8 cellular contexts compared by ENCODE assay signal in the genomic region with DNA sequence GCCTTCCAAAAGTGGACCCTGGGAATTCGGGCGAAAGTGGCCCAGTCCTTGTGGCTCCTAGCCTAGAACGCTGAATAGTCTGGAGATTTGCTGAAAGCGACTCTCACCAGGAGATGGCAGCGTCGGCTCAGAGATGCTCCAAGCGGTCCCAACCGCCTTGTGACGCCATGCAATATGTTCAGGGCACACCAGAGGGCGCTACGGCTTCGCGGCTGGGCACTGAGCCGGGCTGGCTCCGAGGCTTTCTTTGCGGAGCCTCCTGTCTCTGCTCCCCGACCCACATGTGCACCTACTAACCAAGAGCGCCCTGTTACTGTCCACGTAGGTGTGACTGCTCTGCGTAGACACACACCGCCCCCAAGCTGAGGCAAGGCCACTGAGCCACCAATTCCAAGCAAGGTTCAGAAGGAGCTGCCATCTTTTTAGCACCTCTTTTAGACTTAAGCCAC. TPM values are rescaled to one million over a fixed set of nuclear protein-coding genes. Genes with fewer than 3 reads are reported as not detected.
A peak's percentile ranks its signal among the peaks of the same experiment; 100 is the strongest.
DNase-seq lines count a peak whose midpoint lies in the region; ATAC-seq, FAIRE-seq and TF ChIP-seq lines count a peak whose summit lies in the region.

No MANE protein-coding gene starts in this region.

- no peaks in the 10 kb centered on the region for H3K27me3 Mint-ChIP-seq in GM23338 (ENCODE audit: insufficient read depth, low read depth, poor library complexity)
- H3K27me3 Mint-ChIP-seq in activated T-helper 1 cell treated with anti-CD3 and anti-CD28 coated beads, Interleukin-12 subunit alpha, Interleukin-12 subunit beta, Interleukin-2, Interleukin-4 antibody, amounts not matched to agents 30 ng/mL and 10 ng/mL and 1 ng/mL, durations not matched to agents 14 hours and 24 hours and 36 hours (ENCODE audit: insufficient read depth), result peaks cover 13% of the 10 kb centered on the region

- H3K79me2 ChIP-seq in GM23338 (replicated peaks; ENCODE audit: insufficient read depth), result no peaks in the 10 kb centered on the region

- no peaks in the 10 kb centered on the region for H4K20me1 ChIP-seq in GM23338 (replicated peaks; ENCODE audit: insufficient read depth)

- peak; percentile 95 for DNase-seq in ELF-1 (ENCODE audit: low read depth, low spot score)
- peak; percentile 93 for DNase-seq in GM23338 (ENCODE audit: low spot score)
- DNase-seq in Kasumi-1 (lab: John Stamatoyannopoulos, UW), result peak; percentile 78 to 87
- peak; percentile 65 for DNase-seq in RCC 7860 (ENCODE audit: low spot score)
- DNase-seq in activated T-helper 1 cell treated with anti-CD3 and anti-CD28 coated beads, Interleukin-12 subunit alpha, Interleukin-12 subunit beta, Interleukin-2, Interleukin-4 antibody, amounts not matched to agents 30 ng/mL and 10 ng/mL and 1 ng/mL, durations not matched to agents 14 hours and 24 hours and 36 hours (ENCODE audit: low spot score), result peak; percentile 79
- peak; percentile 83 for DNase-seq in fibroblast of the aortic adventitia (ENCODE audit: low read depth)
- peak; percentile 36 for DNase-seq in non-pigmented ciliary epithelial cell (ENCODE audit: low read depth)

- no peak for FAIRE-seq in RCC 7860 (lab: Jason Lieb, UNC)

- no peak overlapping the region for H3K4me3 Mint-ChIP-seq in GM23338
- peak overlapping the region; percentile 20 for H3K4me3 Mint-ChIP-seq in activated T-helper 1 cell treated with anti-CD3 and anti-CD28 coated beads, Interleukin-12 subunit alpha, Interleukin-12 subunit beta, Interleukin-2, Interleukin-4 antibody, amounts not matched to agents 30 ng/mL and 10 ng/mL and 1 ng/mL, durations not matched to agents 14 hours and 24 hours and 36 hours

- H3K4me1 ChIP-seq in GM23338 (ENCODE audit: insufficient read depth) (peaks cover 36% of the 10 kb centered on the region), subcutaneous abdominal adipose tissue (ENCODE audit: control insufficient read depth in 5 of 5, insufficient read depth in 5 of 5, low read length in 5 of 5) (peaks cover 4 to 8% (median 5%) of the 10 kb centered on the region in 5 donors)

- H3K36me3 Mint-ChIP-seq in GM23338 (ENCODE audit: low read depth), result no peaks in the 10 kb centered on the region
- H3K36me3 Mint-ChIP-seq in activated T-helper 1 cell treated with anti-CD3 and anti-CD28 coated beads, Interleukin-12 subunit alpha, Interleukin-12 subunit beta, Interleukin-2, Interleukin-4 antibody, amounts not matched to agents 30 ng/mL and 10 ng/mL and 1 ng/mL, durations not matched to agents 14 hours and 24 hours and 36 hours (ENCODE audit: low read depth), result no peaks in the 10 kb centered on the region

- peaks cover 6% of the 10 kb centered on the region; the same call in 1 of the 2 replicates for H3K27me3 ChIP-seq in GM23338 (ENCODE audit: insufficient read depth)
- H3K27me3 ChIP-seq in subcutaneous abdominal adipose tissue (ENCODE audit: control insufficient read depth in 5 of 5, insufficient read depth in 4 of 5, low read length in 5 of 5), result peaks cover 0 to 6% (median 0%) of the 10 kb centered on the region in 5 donors

- H3K27ac ChIP-seq in GM23338 (ENCODE audit: low read depth) (no peak overlapping the region), subcutaneous abdominal adipose tissue (ENCODE audit: low read depth, low read length) (no peak overlapping the region)

- no peak overlapping the region for H3K27ac Mint-ChIP-seq in GM23338
- H3K27ac Mint-ChIP-seq in activated T-helper 1 cell treated with anti-CD3 and anti-CD28 coated beads, Interleukin-12 subunit alpha, Interleukin-12 subunit beta, Interleukin-2, Interleukin-4 antibody, amounts not matched to agents 30 ng/mL and 10 ng/mL and 1 ng/mL, durations not matched to agents 14 hours and 24 hours and 36 hours, result no peak overlapping the region

- peak; percentile 91 for ATAC-seq in GM23338

- H3F3A ChIP-seq in GM23338 (replicated peaks; ENCODE audit: low read depth), result 0 out of 2 replicates have a peak, but pooled peaks cover 4% of the 10 kb centered on the region

- no peaks in the 10 kb centered on the region; the same call in 1 of the 2 replicates for H3K36me3 ChIP-seq in GM23338 (ENCODE audit: insufficient read depth)
- no peaks in the 10 kb centered on the region for H3K36me3 ChIP-seq in subcutaneous abdominal adipose tissue (ENCODE audit: control insufficient read depth in 5 of 5, insufficient read depth in 5 of 5, low read length in 5 of 5)

- H3K9me3 ChIP-seq in subcutaneous abdominal adipose tissue (ENCODE audit: control insufficient read depth in 5 of 5, low read length in 5 of 5), result no peaks in the 10 kb centered on the region

- no peak overlapping the region for H3K9ac ChIP-seq in subcutaneous abdominal adipose tissue (ENCODE audit: low read length in 5 of 5)

- no peaks in the 10 kb centered on the region for H3K9me3 Mint-ChIP-seq in GM23338
- H3K9me3 Mint-ChIP-seq in activated T-helper 1 cell treated with anti-CD3 and anti-CD28 coated beads, Interleukin-12 subunit alpha, Interleukin-12 subunit beta, Interleukin-2, Interleukin-4 antibody, amounts not matched to agents 30 ng/mL and 10 ng/mL and 1 ng/mL, durations not matched to agents 14 hours and 24 hours and 36 hours, result no peaks in the 10 kb centered on the region

- TF ChIP-seq CTCF in GM23338 (conservative IDR thresholded peaks at IDR 0.05; ENCODE audit: low read depth in 2 of 2) (peak; percentile 96 to 100), fibroblast of the aortic adventitia (IDR thresholded peaks at IDR 0.05; ENCODE audit: insufficient read depth, low read length) (peak; percentile 95)

- 0 out of 2 replicates have a peak overlapping the region, but pooled peaks have one; percentile 46 for H3K4me2 ChIP-seq in GM23338

- no peaks in the 10 kb centered on the region for H3K9me2 ChIP-seq in GM23338 (ENCODE audit: insufficient read depth)

- intact Hi-C loops in activated T-helper 1 cell treated with anti-CD3 and anti-CD28 coated beads, Interleukin-12 subunit alpha, Interleukin-12 subunit beta, Interleukin-2, Interleukin-4 antibody, amounts not matched to agents 30 ng/mL and 10 ng/mL and 1 ng/mL, durations not matched to agents 14 hours and 24 hours and 36 hours (cut with micrococcal nuclease), result loop anchor here (1.0 to 10.0 kb wide), 7 partner anchors 45 to 735 kb away; a partner anchor contains a TSS

- H3K4me1 Mint-ChIP-seq in GM23338, result peaks cover 31% of the 10 kb centered on the region
- peaks cover 6% of the 10 kb centered on the region for H3K4me1 Mint-ChIP-seq in activated T-helper 1 cell treated with anti-CD3 and anti-CD28 coated beads, Interleukin-12 subunit alpha, Interleukin-12 subunit beta, Interleukin-2, Interleukin-4 antibody, amounts not matched to agents 30 ng/mL and 10 ng/mL and 1 ng/mL, durations not matched to agents 14 hours and 24 hours and 36 hours (ENCODE audit: low read depth)

- H2AFZ ChIP-seq in GM23338, result 0 out of 2 replicates have a peak overlapping the region, but pooled peaks have one; percentile 83

- H3K4me3 ChIP-seq in GM23338 (no peak overlapping the region), fibroblast of the aortic adventitia (ENCODE audit: low read depth, low read length) (no peak overlapping the region), subcutaneous abdominal adipose tissue (ENCODE audit: low read depth in 1 of 5, low read length in 5 of 5) (peak overlapping the region; percentile 6 to 65 (median 48))

TF ChIP-seq in GM23338, 12 proteins besides CTCF, POLR2A, EP300 and RAD21:
- TF ChIP-seq NANOG (IDR thresholded peaks at IDR 0.05; ENCODE audit: borderline replicate concordance) (no peak), CREB1 (CRISPR knock-in tag; IDR thresholded peaks at IDR 0.05; ENCODE audit: low read depth) (peak; percentile 76), ZNF331 (CRISPR knock-in tag; IDR thresholded peaks at IDR 0.05; ENCODE audit: low read depth) (no peak), JUNB (IDR thresholded peaks at IDR 0.05; ENCODE audit: unreplicated experiment) (no peak), POLR2AphosphoS5 (IDR thresholded peaks at IDR 0.05; ENCODE audit: low read depth) (no peak), STAT1 (IDR thresholded peaks at IDR 0.05; ENCODE audit: unreplicated experiment) (no peak)
- TF ChIP-seq, protein P1, sequence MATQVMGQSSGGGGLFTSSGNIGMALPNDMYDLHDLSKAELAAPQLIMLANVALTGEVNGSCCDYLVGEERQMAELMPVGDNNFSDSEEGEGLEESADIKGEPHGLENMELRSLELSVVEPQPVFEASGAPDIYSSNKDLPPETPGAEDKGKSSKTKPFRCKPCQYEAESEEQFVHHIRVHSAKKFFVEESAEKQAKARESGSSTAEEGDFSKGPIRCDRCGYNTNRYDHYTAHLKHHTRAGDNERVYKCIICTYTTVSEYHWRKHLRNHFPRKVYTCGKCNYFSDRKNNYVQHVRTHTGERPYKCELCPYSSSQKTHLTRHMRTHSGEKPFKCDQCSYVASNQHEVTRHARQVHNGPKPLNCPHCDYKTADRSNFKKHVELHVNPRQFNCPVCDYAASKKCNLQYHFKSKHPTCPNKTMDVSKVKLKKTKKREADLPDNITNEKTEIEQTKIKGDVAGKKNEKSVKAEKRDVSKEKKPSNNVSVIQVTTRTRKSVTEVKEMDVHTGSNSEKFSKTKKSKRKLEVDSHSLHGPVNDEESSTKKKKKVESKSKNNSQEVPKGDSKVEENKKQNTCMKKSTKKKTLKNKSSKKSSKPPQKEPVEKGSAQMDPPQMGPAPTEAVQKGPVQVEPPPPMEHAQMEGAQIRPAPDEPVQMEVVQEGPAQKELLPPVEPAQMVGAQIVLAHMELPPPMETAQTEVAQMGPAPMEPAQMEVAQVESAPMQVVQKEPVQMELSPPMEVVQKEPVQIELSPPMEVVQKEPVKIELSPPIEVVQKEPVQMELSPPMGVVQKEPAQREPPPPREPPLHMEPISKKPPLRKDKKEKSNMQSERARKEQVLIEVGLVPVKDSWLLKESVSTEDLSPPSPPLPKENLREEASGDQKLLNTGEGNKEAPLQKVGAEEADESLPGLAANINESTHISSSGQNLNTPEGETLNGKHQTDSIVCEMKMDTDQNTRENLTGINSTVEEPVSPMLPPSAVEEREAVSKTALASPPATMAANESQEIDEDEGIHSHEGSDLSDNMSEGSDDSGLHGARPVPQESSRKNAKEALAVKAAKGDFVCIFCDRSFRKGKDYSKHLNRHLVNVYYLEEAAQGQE (IDR thresholded peaks at IDR 0.05; ENCODE audit: unreplicated experiment), result no peak

RNA-seq across cellular contexts. Expression of a gene that starts 36.9 kb away (rescaled TPM):
- total RNA-seq in GM23338 (2014; rRNA removed; shearing (Covaris generic)), result 0.74 and 3.9 TPM in 2 replicates
- polyA plus RNA-seq in GM23338 (2016; fragmentation: Nextera tagmentation; extraction: Ambion mirVana), result 5.8 and 5.9 TPM in 2 replicates
- 5.1 and 5.5 TPM in 2 replicates for total RNA-seq in activated T-helper 1 cell treated with anti-CD3 and anti-CD28 coated beads, Interleukin-12 subunit alpha, Interleukin-12 subunit beta, Interleukin-2, Interleukin-4 antibody, amounts not matched to agents 30 ng/mL and 10 ng/mL and 1 ng/mL, durations not matched to agents 14 hours and 24 hours and 36 hours
- 0.09 and 1.6 TPM in 2 replicates for total RNA-seq in fibroblast of the aortic adventitia (ENCODE audit: low replicate concordance)

RNA-seq across cellular contexts. Expression of a gene that starts 45.1 kb away (rescaled TPM):
- 23.7 and 30.2 TPM in 2 replicates for total RNA-seq in GM23338 (2014; rRNA removed; shearing (Covaris generic))
- polyA plus RNA-seq in GM23338 (2016; fragmentation: Nextera tagmentation; extraction: Ambion mirVana), result 9.7 and 10.0 TPM in 2 replicates
- 66.2 and 70.1 TPM in 2 replicates for total RNA-seq in activated T-helper 1 cell treated with anti-CD3 and anti-CD28 coated beads, Interleukin-12 subunit alpha, Interleukin-12 subunit beta, Interleukin-2, Interleukin-4 antibody, amounts not matched to agents 30 ng/mL and 10 ng/mL and 1 ng/mL, durations not matched to agents 14 hours and 24 hours and 36 hours
- total RNA-seq in fibroblast of the aortic adventitia (ENCODE audit: low replicate concordance), result 12.3 and 17.2 TPM in 2 replicates

Comparison
In these comparisons a context has a peak if more than half of its experiments do, and no peak if none do; other contexts are left out.
1. DNase-seq: peak in every context shown above with its lines; median percentile 95 in ELF-1; 93 in GM23338; 83 in fibroblast of the aortic adventitia; 82 in Kasumi-1; 79 in activated T-helper 1 cell treated with anti-CD3 and anti-CD28 coated beads, Interleukin-12 subunit alpha, Interleukin-12 subunit beta, Interleukin-2, Interleukin-4 antibody, amounts not matched to agents 30 ng/mL and 10 ng/mL and 1 ng/mL, durations not matched to agents 14 hours and 24 hours and 36 hours; 65 in RCC 7860; 36 in non-pigmented ciliary epithelial cell.
2. H3K4me3 ChIP-seq: peak in subcutaneous abdominal adipose tissue (5 of 5); none in GM23338 (single experiment) and fibroblast of the aortic adventitia (single experiment).